8 cellular contexts compared by ENCODE assay signal in genomic region chr7:74173866-74174605, GRCh38. TPM values are rescaled to one million over a fixed set of nuclear protein-coding genes. Genes with fewer than 3 reads are reported as not detected.
DNase-seq lines count a peak whose midpoint lies in the region; ATAC-seq, FAIRE-seq and TF ChIP-seq lines count a peak whose summit lies in the region.

Gene EIF4H (plus strand): TSS chr7:74174356. CDS start chr7:74174384, 28 bp downstream.

- POLR2A ChIA-PET in HepG2 (lab: Yijun Ruan, JAX) = interaction anchor here (0.9 to 1.8 kb wide), 7 partner anchors 9 to 304 kb away, joined by 3 to 8 read pairs (median 5); partner anchors contain the start of gene LIMK1

- H2AFZ ChIP-seq in HepG2 (ENCODE audit: low read length) = peak within 1 kb of the TSS; percentile 0

- H3K9me3 Mint-ChIP-seq in CD14-positive monocyte = no peaks in the 10 kb centered on the region

- intact Hi-C loops in CD14-positive monocyte (cut with micrococcal nuclease) = loop anchor here in 1 of 2 donors (5.0 kb wide), 1 partner anchor 82 kb away; no protein-coding TSS in a partner anchor
- intact Hi-C loops in HepG2 (cut with micrococcal nuclease; ENCODE audit: unreplicated experiment) = no loop called here

- peak within 1 kb of the TSS; percentile 83 to 97 (median 93) for H3K27ac Mint-ChIP-seq in CD14-positive monocyte

- 0% methylated on average over 6 of the region's 95 CpGs for WGBS in HepG2 (ENCODE audit: low lambda C conversion rate)

- CTCF ChIA-PET in HepG2 (lab: Yijun Ruan, JAX; ENCODE audit: low intra/inter-chr PET ratio, low total read pairs) = no interaction called here

- TF ChIP-seq CTCF in CD14-positive monocyte (IDR thresholded peaks at IDR 0.05) = no peak
- no peak for TF ChIP-seq CTCF in HepG2 (CRISPR knock-in tag; IDR thresholded peaks at IDR 0.05)

- peak within 1 kb of the TSS; percentile 94 to 98 (median 97) for H3K4me3 ChIP-seq in HepG2 (replicated peaks in 1 of 3; ENCODE audit: insufficient read depth in 1 of 3, low read depth in 2 of 3, low read length in 3 of 3)

- H3K4me1 Mint-ChIP-seq in CD14-positive monocyte = peaks cover 50% of the 10 kb centered on the region

- H3K36me3 ChIP-seq in HepG2 (replicated peaks in 1 of 2; ENCODE audit: control insufficient read depth in 1 of 2, insufficient read depth in 2 of 2, low read length in 2 of 2) = peaks cover 4 to 8% of the 10 kb centered on the region in 2 experiments; a peak in 4 of 5 replicates

- peak; percentile 71 for FAIRE-seq in HepG2 (lab: Jason Lieb, UNC)

- no peaks in the 10 kb centered on the region for H3K9me3 ChIP-seq in HepG2 (ENCODE audit: low read length)

- H4K20me1 ChIP-seq in HepG2 (ENCODE audit: insufficient read depth, low read length) = peaks cover 44% of the 10 kb centered on the region

- no TSS peak for BruUV-seq in HepG2 (replicated peaks; lab: Mats Ljungman, UMichigan)

- peak within 1 kb of the TSS; percentile 95 for H3K9ac ChIP-seq in HepG2 (ENCODE audit: insufficient read depth, low read depth, low read length)

- TF ChIP-seq POLR2A in HepG2 (IDR thresholded peaks at IDR 0.05; ENCODE audit: insufficient read depth in 1 of 2, low read depth in 2 of 2, low read length in 2 of 2) = peak; percentile 79 to 80

- in situ Hi-C loops in HepG2 (cut with HindIII; ENCODE audit: extremely low pct_ligation_motif_present, low pct_unique_long_range_greater_than_20kb) = loop anchor here (5.0 kb wide), 1 partner anchor 107 kb away; no protein-coding TSS in a partner anchor

- H3K4me2 ChIP-seq in HepG2 (ENCODE audit: low read depth, low read length) = peak within 1 kb of the TSS; percentile 86

- TF ChIP-seq EP300 in HepG2 (IDR thresholded peaks at IDR 0.05; ENCODE audit: low read depth in 2 of 2, low read length in 2 of 2) = no peak
- TF ChIP-seq EP300 in HepG2 (CRISPR knock-in tag; IDR thresholded peaks at IDR 0.05; ENCODE audit: borderline replicate concordance) = no peak

- H3K4me3 Mint-ChIP-seq in CD14-positive monocyte = peak within 1 kb of the TSS; percentile 83 to 89

- H3K4me1 ChIP-seq in HepG2 (ENCODE audit: insufficient read depth, low read length) = peaks cover 56% of the 10 kb centered on the region

- H3K27me3 Mint-ChIP-seq in CD14-positive monocyte (ENCODE audit: low read depth in 3 of 3) = peaks cover 0 to 2% (median 0%) of the 10 kb centered on the region in 3 donors

- peak within 1 kb of the TSS; percentile 80 for H3K27ac ChIP-seq in HepG2 (ENCODE audit: extremely low read length, insufficient read depth, low read length)

- peak; percentile 46; the same call in 1 of the 2 replicates for TF ChIP-seq RAD21 in HepG2 (CRISPR knock-in tag; IDR thresholded peaks at IDR 0.05)

- H3K36me3 Mint-ChIP-seq in CD14-positive monocyte = peaks cover 11 to 17% of the 10 kb centered on the region in 2 donors

- peak; percentile 79 for ATAC-seq in GM19397 (IDR thresholded peaks at IDR 0.05; ENCODE audit: unreplicated experiment)
- peak; percentile 72 for ATAC-seq in HG03565 (IDR thresholded peaks at IDR 0.05; ENCODE audit: unreplicated experiment)
- ATAC-seq in HepG2 = peak; percentile 97

- H3K79me2 ChIP-seq in HepG2 (ENCODE audit: insufficient read depth, low read length) = peaks cover 49% of the 10 kb centered on the region

- H3K27me3 ChIP-seq in HepG2 (ENCODE audit: control insufficient read depth in 1 of 2, insufficient read depth in 2 of 2, low read length in 2 of 2) = no peaks in the 10 kb centered on the region; a peak in 1 of 5 replicates

- DNase-seq in CD14-positive monocyte (ENCODE audit: low spot score) = peak; percentile 96
- DNase-seq in NCI-H774 (lab: John Stamatoyannopoulos, UW) = peak; percentile 94
- peak; percentile 93 for DNase-seq in activated CD4-positive, alpha-beta T cell treated with anti-CD3 and anti-CD28 coated beads, Interleukin-2, amount 50 U/mL, for 4 hours
- peak; percentile 98 for DNase-seq in dermis blood vessel endothelial cell
- DNase-seq in HepG2 (ENCODE audit: low spot score) = peak; percentile 78
- DNase-seq in stimulated activated CD4-positive, alpha-beta T cell treated with anti-CD3 and anti-CD28 coated beads, Interleukin-2, amount 100 ng/mL, for 48 hours = peak; percentile 96 to 98

TF ChIP-seq in HepG2, 621 proteins besides CTCF, POLR2A, EP300 and RAD21 (continues in another document):
- no peak for TF ChIP-seq STAT6 (CRISPR knock-in tag; IDR thresholded peaks at IDR 0.05; ENCODE audit: borderline replicate concordance)
- no peak for TF ChIP-seq HOXA7 (CRISPR knock-in tag; IDR thresholded peaks at IDR 0.05)
- peak; percentile 88; the same call in 1 of the 2 replicates for TF ChIP-seq KLF12 (CRISPR knock-in tag; IDR thresholded peaks at IDR 0.05; ENCODE audit: borderline replicate concordance)

RNA-seq across cellular contexts. Expression of gene EIF4H, which starts in this region (rescaled TPM):
- polyA plus RNA-seq in CD14-positive monocyte = 100 to 1,000 TPM; 206 to 234 TPM
- total RNA-seq in dermis blood vessel endothelial cell = 305 and 481 TPM in 2 replicates
- 321 and 356 TPM in 2 replicates for total RNA-seq in HepG2 (2016; rRNA removed; fragmentation: Illumina TruSeq; extraction: Trizol)
- 23.2 and 29.3 TPM in 2 replicates for total RNA-seq in HepG2 (2016; cell fraction: cytosol; rRNA removed; fragmentation: Illumina TruSeq; extraction: Trizol; ENCODE audit: low read depth)
- total RNA-seq in HepG2 (2016; cell fraction: insoluble cytoplasmic fraction; rRNA removed; fragmentation: Illumina TruSeq; extraction: Trizol) = 329 and 330 TPM in 2 replicates
- 89.4 and 96.4 TPM in 2 replicates for total RNA-seq in HepG2 (2016; cell fraction: membrane; rRNA removed; fragmentation: Illumina TruSeq; extraction: Trizol)
- 126 and 145 TPM in 2 replicates for total RNA-seq in HepG2 (2016; cell fraction: nucleus; rRNA removed; fragmentation: Illumina TruSeq; extraction: Trizol)
- 200 and 232 TPM in 2 replicates for polyA plus RNA-seq in HepG2 (2011; rRNA removed)
- 246 and 252 TPM in 2 replicates for polyA plus RNA-seq in HepG2 (2011; cell fraction: cytosol; rRNA removed)
- polyA plus RNA-seq in HepG2 (2011; cell fraction: nucleus; rRNA removed) = 96.2 and 102 TPM in 2 replicates
- polyA plus RNA-seq in HepG2 (2012) = 170 and 183 TPM in 2 replicates
- 19.6 and 20.9 TPM in 2 replicates for polyA plus RNA-seq in HepG2 (2016; cell fraction: cytosol; fragmentation: Illumina TruSeq; extraction: Trizol; ENCODE audit: low read depth)
- 319 and 333 TPM in 2 replicates for polyA plus RNA-seq in HepG2 (2016; cell fraction: insoluble cytoplasmic fraction; fragmentation: Illumina TruSeq; extraction: Trizol; ENCODE audit: low read depth)
- 53.6 and 62.6 TPM in 2 replicates for polyA plus RNA-seq in HepG2 (2016; cell fraction: membrane; fragmentation: Illumina TruSeq; extraction: Trizol; ENCODE audit: low read depth)
- polyA plus RNA-seq in HepG2 (2016; cell fraction: nucleus; fragmentation: Illumina TruSeq; extraction: Trizol; ENCODE audit: insufficient read depth, low read depth) = 181 and 191 TPM in 2 replicates
- polyA minus RNA-seq in HepG2 (2011; rRNA and poly(A)+ RNA removed; ENCODE audit: low replicate concordance) = 265 and 269 TPM in 2 replicates
- 130 and 142 TPM in 2 replicates for polyA minus RNA-seq in HepG2 (2011; cell fraction: cytosol; rRNA and poly(A)+ RNA removed)
- 82.8 and 86.5 TPM in 2 replicates for polyA minus RNA-seq in HepG2 (2011; cell fraction: nucleus; rRNA and poly(A)+ RNA removed)

Comparison
In these comparisons a context has a peak if more than half of its experiments do, and no peak if none do; other contexts are left out.
1. Peak in every context shown above with its lines: DNase-seq, ATAC-seq, H3K4me3 ChIP-seq and H3K27ac ChIP-seq.